26 cellular contexts compared by ENCODE assay signal in genomic region chr1:184469391-184469790, GRCh38.
"Had no signal": no experiment of that assay in that cellular context is flagged by ENCODE, and none has a peak within 500 bp of the region (broad histone marks: within the 10 kb centered on the region; RNA-seq: fewer than 3 reads in every experiment).

No MANE protein-coding gene starts in this region.

- FAIRE-seq: endometrium had no signal

- ATAC-seq: esophagus mucosa; gastroesophageal sphincter; left cardiac atrium; lower lobe of right lung; natural killer cell treated with Interleukin-12 subunit alpha and Interleukin-12 subunit beta and Interleukin-15 and Interleukin-18, amount 100 ng/mL, for 72 hours; psoas muscle; sciatic nerve; stimulated activated memory B cell treated with anti-CD40 and anti-IgM and Interleukin-4, amounts not matched to agents 10 μg/mL and 1 μg/mL and 100 μg/mL, for 72 hours; stimulated activated naive CD8-positive, alpha-beta T cell treated with anti-CD3 and anti-CD28 coated beads, Interleukin-15, amount 100 ng/mL, for 72 hours; upper lobe of right lung had no signal

- H3K36me3 ChIP-seq: gastroesophageal sphincter, lower lobe of right lung, spleen, tibial nerve, upper lobe of right lung, vagina had no signal

- H3K27ac ChIP-seq: dorsolateral prefrontal cortex, gastroesophageal sphincter, lower lobe of right lung, psoas muscle, spleen, testis, tibial nerve, upper lobe of right lung, vagina had no signal

- H3K9me3 ChIP-seq: gastroesophageal sphincter, testis, upper lobe of right lung, vagina had no signal

- DNase-seq: cortex of kidney; dorsolateral prefrontal cortex; effector memory CD4-positive, alpha-beta T cell; glutamatergic neuron; islet precursor cell; left cardiac atrium; left ventricle myocardium inferior; lower lobe of right lung; midbrain; psoas muscle; retina; spleen; stimulated activated CD4-positive, alpha-beta T cell treated with anti-CD3 and anti-CD28 coated beads, Interleukin-15, amount 100 ng/mL, for 24 hours; stimulated activated CD4-positive, alpha-beta T cell treated with anti-CD3 and anti-CD28 coated beads, Interleukin-1b, Interleukin-23, amount 100 ng/mL, for 48 hours; stimulated activated CD4-positive, alpha-beta T cell treated with anti-CD3 and anti-CD28 coated beads, Interleukin-4, amount 100 ng/mL, for 24 hours; stimulated activated naive CD8-positive, alpha-beta T cell treated with anti-CD3 and anti-CD28 coated beads, Interleukin-15, amount 100 ng/mL, for 72 hours; testis; upper lobe of right lung had no signal

- H3K27me3 ChIP-seq: gastroesophageal sphincter, spleen, testis, tibial nerve, upper lobe of right lung, vagina had no signal

- H3K4me1 ChIP-seq: lower lobe of right lung, spleen, upper lobe of right lung had no signal

- H3K4me3 ChIP-seq: dorsolateral prefrontal cortex, gastroesophageal sphincter, left ventricle myocardium inferior, lower lobe of right lung, psoas muscle, spleen, testis, tibial nerve, upper lobe of right lung, vagina had no signal
